Comparison of ENCODE assay signal across 8 cellular contexts in the genomic region with DNA sequence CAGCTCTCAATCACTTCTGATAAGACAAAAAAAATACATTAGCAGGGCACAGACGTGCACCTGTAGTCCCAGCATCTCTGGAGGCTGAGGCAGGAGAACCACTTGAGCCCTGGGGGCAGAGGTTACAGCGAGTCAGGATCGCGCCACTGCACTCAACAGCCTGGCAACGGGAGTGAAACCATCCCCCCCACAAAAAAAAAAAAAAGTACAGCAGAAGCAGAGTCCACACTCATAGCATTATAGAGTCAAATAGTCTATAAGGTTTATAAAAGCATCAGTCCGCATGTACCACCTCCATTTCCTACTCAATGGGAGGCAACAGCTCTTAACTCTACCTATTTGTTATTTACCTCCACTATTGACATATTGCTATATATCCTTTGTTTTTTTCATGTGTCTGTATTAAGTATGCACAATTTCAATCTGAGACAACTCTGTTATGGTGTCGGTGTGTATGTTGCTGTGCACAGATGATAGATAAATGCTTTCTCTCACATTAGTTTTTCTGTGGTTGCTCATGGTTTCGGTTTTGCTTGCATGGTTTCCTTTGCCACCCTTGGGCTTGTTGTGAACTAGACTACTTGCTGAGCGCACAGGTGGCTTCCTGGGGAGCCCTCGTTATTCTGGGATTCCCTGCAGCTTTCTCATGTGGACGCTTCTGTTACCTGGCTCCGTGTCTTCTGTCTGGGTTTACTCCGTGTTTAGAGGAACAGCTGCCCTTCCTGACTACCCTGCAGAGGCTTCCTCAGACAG. TPM values are rescaled to one million over a fixed set of nuclear protein-coding genes. Genes with fewer than 3 reads are reported as not detected.
DNase-seq lines count a peak whose midpoint lies in the region; ATAC-seq and TF ChIP-seq lines count a peak whose summit lies in the region.

No MANE protein-coding gene starts in this region.

- peak; percentile 70 for DNase-seq in RPMI8226
- DNase-seq in islet precursor cell: peak; percentile 12
- no peak for DNase-seq in cerebellar cortex (ENCODE audit: low spot score)
- no peak for DNase-seq in NCI-H2196 treated with DMSO at 0.1 percent for 48 hours (lab: John Stamatoyannopoulos, UW; ENCODE audit: unreplicated experiment)
- DNase-seq in foreskin keratinocyte: no peak
- DNase-seq in NCI-H187 treated with DMSO at 0.1 percent for 48 hours (lab: John Stamatoyannopoulos, UW): no peak

- H3K27ac ChIP-seq in foreskin keratinocyte: no peak overlapping the region

- TF ChIP-seq CTCF in foreskin keratinocyte (conservative IDR thresholded peaks at IDR 0.05): no peak

- peak; percentile 98 for ATAC-seq in GM18909 (IDR thresholded peaks at IDR 0.05; ENCODE audit: poor library complexity, unreplicated experiment)
- peak; percentile 96 for ATAC-seq in HG02870 (IDR thresholded peaks at IDR 0.05; ENCODE audit: unreplicated experiment)
- no peak for ATAC-seq in foreskin keratinocyte

- H3K4me1 ChIP-seq in foreskin keratinocyte: no peaks in the 10 kb centered on the region

- H3K27me3 ChIP-seq in foreskin keratinocyte: no peaks in the 10 kb centered on the region

RNA-seq across cellular contexts. Expression of a gene that starts 40.4 kb away (rescaled TPM):
- total RNA-seq in foreskin keratinocyte: 17.2 and 22.2 TPM in 2 replicates
- 18.1 and 22.8 TPM in 2 replicates for polyA plus RNA-seq in foreskin keratinocyte

Comparison
In these comparisons a context has a peak if more than half of its experiments do, and no peak if none do; other contexts are left out.
1. DNase-seq: peak in RPMI8226 (single experiment) and islet precursor cell (single experiment); none in cerebellar cortex (single experiment), NCI-H2196 treated with DMSO at 0.1 percent for 48 hours (single experiment), foreskin keratinocyte (0 of 2) and NCI-H187 treated with DMSO at 0.1 percent for 48 hours (single experiment).